ENCODE assay signal across 1 cellular context in the genomic region with DNA sequence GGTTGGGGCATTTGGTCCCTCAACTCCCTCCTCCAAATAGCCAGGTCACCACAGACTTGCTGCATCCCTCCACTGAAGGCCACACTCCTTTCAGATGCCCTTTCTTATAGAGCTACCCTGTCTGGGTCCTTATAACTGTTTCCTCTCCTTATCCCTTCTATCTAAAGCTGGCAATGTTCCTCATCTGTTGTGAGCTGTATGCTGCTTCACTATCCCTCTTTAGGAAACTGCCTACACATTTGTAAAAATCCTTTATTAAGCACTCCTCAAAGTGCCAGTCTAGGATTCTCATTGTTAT.
TF ChIP-seq lines count a peak whose summit lies in the region.

No MANE protein-coding gene starts in this region.

TF ChIP-seq in SK-N-SH treated with all-trans-retinoic acid at 6 μM for 48 hours, 23 proteins besides CTCF, POLR2A, EP300 and RAD21 (continued from another document):
- TF ChIP-seq CREB5 (CRISPR knock-in tag; IDR thresholded peaks at IDR 0.05; ENCODE audit: low read depth) (no peak), ZFP3 (CRISPR knock-in tag; IDR thresholded peaks at IDR 0.05) (no peak), BACH2 (CRISPR knock-in tag; IDR thresholded peaks at IDR 0.05; ENCODE audit: borderline replicate concordance) (no peak), SNAI2 (CRISPR knock-in tag; IDR thresholded peaks at IDR 0.05) (no peak), ZNF8 (CRISPR knock-in tag; IDR thresholded peaks at IDR 0.05) (no peak)
- TF ChIP-seq, protein P1, sequence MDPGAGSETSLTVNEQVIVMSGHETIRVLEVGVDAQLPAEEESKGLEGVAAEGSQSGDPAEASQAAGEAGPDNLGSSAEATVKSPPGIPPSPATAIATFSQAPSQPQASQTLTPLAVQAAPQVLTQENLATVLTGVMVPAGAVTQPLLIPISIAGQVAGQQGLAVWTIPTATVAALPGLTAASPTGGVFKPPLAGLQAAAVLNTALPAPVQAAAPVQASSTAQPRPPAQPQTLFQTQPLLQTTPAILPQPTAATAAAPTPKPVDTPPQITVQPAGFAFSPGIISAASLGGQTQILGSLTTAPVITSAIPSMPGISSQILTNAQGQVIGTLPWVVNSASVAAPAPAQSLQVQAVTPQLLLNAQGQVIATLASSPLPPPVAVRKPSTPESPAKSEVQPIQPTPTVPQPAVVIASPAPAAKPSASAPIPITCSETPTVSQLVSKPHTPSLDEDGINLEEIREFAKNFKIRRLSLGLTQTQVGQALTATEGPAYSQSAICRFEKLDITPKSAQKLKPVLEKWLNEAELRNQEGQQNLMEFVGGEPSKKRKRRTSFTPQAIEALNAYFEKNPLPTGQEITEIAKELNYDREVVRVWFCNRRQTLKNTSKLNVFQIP (CRISPR knock-in tag; IDR thresholded peaks at IDR 0.05; ENCODE audit: borderline replicate concordance, low read depth) = no peak
TF ChIP-seq in SK-N-SH treated with all-trans-retinoic acid at 6 μM for 48 hours: peak in this region for 0.
